In genomic region chr4:110550260-110550659, GRCh38 we compare ENCODE assay signal across 1 cellular context.
TF ChIP-seq lines count a peak whose summit lies in the region.

No MANE protein-coding gene starts in this region.

TF ChIP-seq in HCT116, 20 proteins besides CTCF, POLR2A, EP300 and RAD21 (continued from another document):
- TF ChIP-seq, protein P1, sequence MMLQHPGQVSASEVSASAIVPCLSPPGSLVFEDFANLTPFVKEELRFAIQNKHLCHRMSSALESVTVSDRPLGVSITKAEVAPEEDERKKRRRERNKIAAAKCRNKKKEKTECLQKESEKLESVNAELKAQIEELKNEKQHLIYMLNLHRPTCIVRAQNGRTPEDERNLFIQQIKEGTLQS (IDR thresholded peaks at IDR 0.05), result no peak
- TF ChIP-seq ELF1 (IDR thresholded peaks at IDR 0.05; ENCODE audit: borderline replicate concordance, low read depth) (no peak), ZBTB33 (IDR thresholded peaks at IDR 0.05; ENCODE audit: extremely low read depth, insufficient replicate concordance, low read length) (no peak), JUND (IDR thresholded peaks at IDR 0.05) (peak; percentile 30; the same call in 1 of the 2 replicates), SP1 (IDR thresholded peaks at IDR 0.05; ENCODE audit: low read depth) (peak; percentile 32), CBX3 (IDR thresholded peaks at IDR 0.05; ENCODE audit: low read depth) (no peak), EGR1 (IDR thresholded peaks at IDR 0.05; ENCODE audit: low read depth) (no peak), SRF (IDR thresholded peaks at IDR 0.05; ENCODE audit: low read depth) (no peak), YY1 (IDR thresholded peaks at IDR 0.05; ENCODE audit: extremely low read depth, insufficient replicate concordance, low read depth, low read length) (no peak), POLR2AphosphoS5 (IDR thresholded peaks at IDR 0.05; ENCODE audit: low read depth, low read length) (no peak), EZH2 (IDR thresholded peaks at IDR 0.05) (no peak), MAX (IDR thresholded peaks at IDR 0.05) (no peak)
TF ChIP-seq in HCT116: peak in this region for 3.
